16 cellular contexts compared by ENCODE assay signal in genomic region chr3:114022145-114022544, GRCh38. TPM values are rescaled to one million over a fixed set of nuclear protein-coding genes. Genes with fewer than 3 reads are reported as not detected.
DNase-seq lines count a peak whose midpoint lies in the region; ATAC-seq, FAIRE-seq and TF ChIP-seq lines count a peak whose summit lies in the region.
"Had no signal": no experiment of that assay in that cellular context is flagged by ENCODE, and none has a peak within 500 bp of the region (broad histone marks: within the 10 kb centered on the region; RNA-seq: fewer than 3 reads in every experiment).

No MANE protein-coding gene starts in this region.

- H4K20me1 ChIP-seq in astrocyte (ENCODE audit: insufficient read depth, low read length) = no peaks in the 10 kb centered on the region

- no peaks in the 10 kb centered on the region for H3K79me2 ChIP-seq in astrocyte (ENCODE audit: insufficient read depth, low read length)

- H3K4me2 ChIP-seq in astrocyte (ENCODE audit: low read length) = no peak overlapping the region

- peaks cover 2% of the 10 kb centered on the region for H3K36me3 Mint-ChIP-seq in astrocyte (ENCODE audit: low read depth, unreplicated experiment)
- peaks cover 12% of the 10 kb centered on the region for H3K36me3 Mint-ChIP-seq in nephron progenitor cell (ENCODE audit: low read depth)
- no peaks in the 10 kb centered on the region for H3K36me3 Mint-ChIP-seq in activated T-cell treated with anti-CD3 and anti-CD28 coated beads, Interleukin-2, amount 50 U/mL, for 72 hours (ENCODE audit: insufficient read depth in 2 of 2)

- H3K9me3 ChIP-seq in astrocyte (ENCODE audit: insufficient read depth, low read depth, low read length) = no peaks in the 10 kb centered on the region

- H3K4me3 ChIP-seq in AG10803 (ENCODE audit: low read length) (no peak overlapping the region), astrocyte (ENCODE audit: insufficient read depth, low read depth, low read length) (no peak overlapping the region)

- no peaks in the 10 kb centered on the region for H3K27me3 ChIP-seq in astrocyte (ENCODE audit: insufficient read depth, low read length)

- ATAC-seq in activated T-cell treated with anti-CD3 and anti-CD28 coated beads, Interleukin-2, amount 50 U/mL, for 72 hours (replicated peaks in 1 of 2) = no peak
- no peak for ATAC-seq in HG03045 (IDR thresholded peaks at IDR 0.05; ENCODE audit: unreplicated experiment)
- ATAC-seq: T-cell had no signal

- H3K9ac ChIP-seq in astrocyte (ENCODE audit: low read length) = no peak overlapping the region

- H3K27ac Mint-ChIP-seq in astrocyte (ENCODE audit: unreplicated experiment) (no peak overlapping the region), nephron progenitor cell (peak overlapping the region; percentile 70)
- no peak overlapping the region for H3K27ac Mint-ChIP-seq in activated T-cell treated with anti-CD3 and anti-CD28 coated beads, Interleukin-2, amount 50 U/mL, for 72 hours
- H3K27ac Mint-ChIP-seq: CD8-positive, alpha-beta memory T cell; T-cell had no signal

- H3K4me3 Mint-ChIP-seq in astrocyte (ENCODE audit: unreplicated experiment) (no peak overlapping the region), nephron progenitor cell (no peak overlapping the region)
- H3K4me3 Mint-ChIP-seq in activated T-cell treated with anti-CD3 and anti-CD28 coated beads, Interleukin-2, amount 50 U/mL, for 72 hours = no peak overlapping the region
- H3K4me3 Mint-ChIP-seq: CD8-positive, alpha-beta memory T cell; T-cell had no signal

- H3K9me3 Mint-ChIP-seq in astrocyte (ENCODE audit: unreplicated experiment) (no peaks in the 10 kb centered on the region), nephron progenitor cell (peaks cover 3% of the 10 kb centered on the region)
- H3K9me3 Mint-ChIP-seq in activated T-cell treated with anti-CD3 and anti-CD28 coated beads, Interleukin-2, amount 50 U/mL, for 72 hours = no peaks in the 10 kb centered on the region
- H3K9me3 Mint-ChIP-seq: CD8-positive, alpha-beta memory T cell; T-cell had no signal

- in situ Hi-C loops in Caki2 (cut with HindIII; ENCODE audit: low pct_unique_long_range_greater_than_20kb, low sequenced_read_pairs) = no loop called here

- H3K27me3 Mint-ChIP-seq in astrocyte (ENCODE audit: low read depth, unreplicated experiment) = no peaks in the 10 kb centered on the region
- no peaks in the 10 kb centered on the region for H3K27me3 Mint-ChIP-seq in nephron progenitor cell (ENCODE audit: low read depth, poor library complexity)
- H3K27me3 Mint-ChIP-seq in activated T-cell treated with anti-CD3 and anti-CD28 coated beads, Interleukin-2, amount 50 U/mL, for 72 hours (ENCODE audit: low read depth) = no peaks in the 10 kb centered on the region
- H3K27me3 Mint-ChIP-seq: CD8-positive, alpha-beta memory T cell; T-cell had no signal

- TF ChIP-seq CTCF in AG10803 (conservative IDR thresholded peaks at IDR 0.05; ENCODE audit: low read length) (no peak), astrocyte (IDR thresholded peaks at IDR 0.05; ENCODE audit: insufficient read depth, low read depth, low read length) (no peak), nephron progenitor cell (IDR thresholded peaks at IDR 0.05) (no peak)

- DNase-seq in AG10803 (ENCODE audit: low read depth) (peak; percentile 4), Caki2 (ENCODE audit: low read depth) (peak; percentile 33), astrocyte (ENCODE audit: low read depth) (peak; percentile 7), nephron progenitor cell (peak; percentile 17), LoVo (ENCODE audit: low spot score) (no peak)
- DNase-seq in stimulated activated CD4-positive, alpha-beta T cell treated with anti-CD3 and anti-CD28 coated beads, Interleukin-15, amount 100 ng/mL, for 24 hours = no peak
- no peak for DNase-seq in activated T-cell treated with anti-CD3 and anti-CD28 coated beads, Interleukin-2, amount 50 U/mL, for 72 hours
- DNase-seq: CD8-positive, alpha-beta memory T cell; GOT3; Karpas-422; NCI-H187 treated with DMSO at 0.1 percent for 48 hours; NCI-H2171; NCI-H510A; NCI-H774; T-cell had no signal

- no peak for FAIRE-seq in astrocyte (lab: Jason Lieb, UNC)

- H2AFZ ChIP-seq in astrocyte (ENCODE audit: low read depth, low read length) = no peak overlapping the region

- H3K4me1 ChIP-seq in astrocyte (ENCODE audit: insufficient read depth, low read length) = no peaks in the 10 kb centered on the region

- no peaks in the 10 kb centered on the region for H3K4me1 Mint-ChIP-seq in astrocyte (ENCODE audit: low read depth, unreplicated experiment)
- peaks cover 29% of the 10 kb centered on the region for H3K4me1 Mint-ChIP-seq in nephron progenitor cell
- H3K4me1 Mint-ChIP-seq in activated T-cell treated with anti-CD3 and anti-CD28 coated beads, Interleukin-2, amount 50 U/mL, for 72 hours (ENCODE audit: low read depth) = peaks cover 14% of the 10 kb centered on the region
- H3K4me1 Mint-ChIP-seq: CD8-positive, alpha-beta memory T cell; T-cell had no signal

- no peaks in the 10 kb centered on the region for H3K36me3 ChIP-seq in astrocyte (ENCODE audit: insufficient read depth, low read length)

- H3K27ac ChIP-seq in astrocyte (ENCODE audit: low read depth, low read length) = no peak overlapping the region

RNA-seq across cellular contexts. Expression of gene CCDC191, which starts 34.2 kb away (rescaled TPM):
- total RNA-seq in Caki2 (2014; rRNA removed; shearing (Covaris generic); ENCODE audit: low replicate concordance) = 0.14 and 0.23 TPM in 2 replicates
- 2.5 and 3.1 TPM in 2 replicates for total RNA-seq in astrocyte
- 1 to 10 TPM; 4.8 to 5.4 TPM for total RNA-seq in activated T-cell treated with anti-CD3 and anti-CD28 coated beads, Interleukin-2, amount 50 U/mL, for 72 hours

RNA-seq across cellular contexts. Expression of gene QTRT2, which starts 34.4 kb away (rescaled TPM):
- 25.0 and 31.2 TPM in 2 replicates for total RNA-seq in Caki2 (2014; rRNA removed; shearing (Covaris generic); ENCODE audit: low replicate concordance)
- 17.2 and 22.7 TPM in 2 replicates for total RNA-seq in astrocyte
- total RNA-seq in activated T-cell treated with anti-CD3 and anti-CD28 coated beads, Interleukin-2, amount 50 U/mL, for 72 hours = 10 to 100 TPM; 23.8 to 27.5 TPM

Comparison
In these comparisons a context has a peak if more than half of its experiments do, and no peak if none do; other contexts are left out.
1. DNase-seq: peak in AG10803 (single experiment), Caki2 (single experiment), astrocyte (single experiment) and nephron progenitor cell (single experiment); none in stimulated activated CD4-positive, alpha-beta T cell treated with anti-CD3 and anti-CD28 coated beads, Interleukin-15, amount 100 ng/mL, for 24 hours (single experiment), activated T-cell treated with anti-CD3 and anti-CD28 coated beads, Interleukin-2, amount 50 U/mL, for 72 hours (0 of 2) and LoVo (single experiment).